Comparison of ENCODE assay signal across 30 cellular contexts in the genomic region with DNA sequence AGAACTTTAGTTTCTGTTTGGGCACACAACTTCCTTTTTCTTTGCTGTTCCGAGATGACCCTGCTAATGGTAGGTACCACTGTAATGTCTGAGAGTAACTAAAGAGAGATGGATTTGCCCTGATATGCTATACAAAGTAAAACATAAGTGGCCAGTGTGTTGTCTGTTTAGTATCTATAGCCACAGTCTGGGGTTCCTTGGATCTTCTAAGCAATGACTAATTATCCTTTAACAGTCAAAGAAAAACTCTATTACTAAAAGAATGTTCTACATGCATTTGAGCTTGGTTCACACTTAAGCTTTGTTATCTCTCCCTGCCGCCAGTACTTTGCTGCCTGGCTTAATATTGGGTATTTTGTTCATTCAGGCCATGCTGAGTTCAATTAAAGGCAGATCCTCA.
"Had no signal": no experiment of that assay in that cellular context is flagged by ENCODE, and none has a peak within 500 bp of the region (broad histone marks: within the 10 kb centered on the region; RNA-seq: fewer than 3 reads in every experiment).

No MANE protein-coding gene starts in this region.

- H3K9me3 Mint-ChIP-seq: neural crest cell had no signal

- DNase-seq: dermis blood vessel endothelial cell; effector memory CD4-positive, alpha-beta T cell; erythroblast; esophagus squamous epithelium; foreskin melanocyte; glutamatergic neuron; heart right ventricle; hippocampal formation; immature natural killer cell; mucosa of descending colon; naive B cell; nucleus accumbens; sigmoid colon; spleen; stimulated activated CD4-positive, alpha-beta T cell treated with anti-CD3 and anti-CD28 coated beads, Interleukin-4, amount 100 ng/mL, for 4 hours; stimulated activated naive CD8-positive, alpha-beta T cell treated with anti-CD3 and anti-CD28 coated beads, Interleukin-15, Interleukin-2, amounts not matched to agents 100 U/mL and 50 U/mL, for 24 hours; substantia nigra; testis; tibial artery; upper lobe of left lung had no signal

- H3K27me3 ChIP-seq: esophagus squamous epithelium, heart right ventricle, right atrium auricular region, sigmoid colon, spleen, testis, tibial artery, upper lobe of left lung had no signal

- H3K4me3 ChIP-seq: coronary artery, esophagus squamous epithelium, heart right ventricle, lung, mucosa of descending colon, prostate gland, right atrium auricular region, sigmoid colon, spleen, testis, tibial artery, upper lobe of left lung had no signal

- H3K27ac ChIP-seq: coronary artery, esophagus squamous epithelium, heart right ventricle, prostate gland, right atrium auricular region, sigmoid colon, spleen, testis, tibial artery, upper lobe of left lung had no signal

- H3K36me3 Mint-ChIP-seq: immature natural killer cell; memory B cell; mesothelial cell of epicardium; naive B cell; natural killer cell treated with Interleukin-12 subunit alpha and Interleukin-12 subunit beta and Interleukin-15 and Interleukin-18, amount 100 ng/mL, for 72 hours; stimulated activated memory B cell treated with anti-CD40 and anti-IgM and Interleukin-4, amounts not matched to agents 10 μg/mL and 1 μg/mL and 100 μg/mL, for 72 hours had no signal

- ATAC-seq: heart right ventricle; left lobe of liver; mucosa of descending colon; natural killer cell treated with Interleukin-12 subunit alpha and Interleukin-12 subunit beta and Interleukin-15 and Interleukin-18, amount 100 ng/mL, for 72 hours; stimulated activated memory B cell treated with anti-CD40 and anti-IgM and Interleukin-4, amounts not matched to agents 10 μg/mL and 1 μg/mL and 100 μg/mL, for 72 hours; stimulated activated naive CD8-positive, alpha-beta T cell treated with anti-CD3 and anti-CD28 coated beads, Interleukin-15, Interleukin-2, amounts not matched to agents 100 U/mL and 50 U/mL, for 24 hours had no signal

- H3K4me1 ChIP-seq: esophagus squamous epithelium, heart right ventricle, prostate gland, right atrium auricular region, sigmoid colon, spleen, testis, tibial artery, upper lobe of left lung had no signal

- H3K36me3 ChIP-seq: esophagus squamous epithelium, heart right ventricle, prostate gland, right atrium auricular region, sigmoid colon, spleen, tibial artery, upper lobe of left lung had no signal

- H3K27ac Mint-ChIP-seq: immature natural killer cell; memory B cell; mesothelial cell of epicardium; naive B cell; natural killer cell treated with Interleukin-12 subunit alpha and Interleukin-12 subunit beta and Interleukin-15 and Interleukin-18, amount 100 ng/mL, for 72 hours; stimulated activated memory B cell treated with anti-CD40 and anti-IgM and Interleukin-4, amounts not matched to agents 10 μg/mL and 1 μg/mL and 100 μg/mL, for 72 hours had no signal

- H3K9me3 ChIP-seq: esophagus squamous epithelium, heart right ventricle, mucosa of descending colon, prostate gland, right atrium auricular region, sigmoid colon, testis, tibial artery, upper lobe of left lung had no signal
